18 cellular contexts compared by ENCODE assay signal in genomic region chr4:25981749-25982148, GRCh38.
"Had no signal": no experiment of that assay in that cellular context is flagged by ENCODE, and none has a peak within 500 bp of the region (broad histone marks: within the 10 kb centered on the region; RNA-seq: fewer than 3 reads in every experiment).

No MANE protein-coding gene starts in this region.

- H3K9me3 ChIP-seq: colonic mucosa, esophagus muscularis mucosa, transverse colon, vagina had no signal

- H3K27me3 Mint-ChIP-seq: activated CD4-positive, alpha-beta memory T cell treated with anti-CD3 and anti-CD28 coated beads for 36 hours had no signal

- H3K27ac Mint-ChIP-seq: activated B cell treated with CpG ODN at 0.5 μM for 24 hours; activated CD4-positive, alpha-beta memory T cell treated with anti-CD3 and anti-CD28 coated beads for 36 hours; activated naive CD8-positive, alpha-beta T cell; activated T-helper 1 cell treated with anti-CD3 and anti-CD28 coated beads, Interleukin-12 subunit alpha, Interleukin-12 subunit beta, Interleukin-2, Interleukin-4 antibody, amounts not matched to agents 30 ng/mL and 10 ng/mL and 1 ng/mL, durations not matched to agents 14 hours and 24 hours and 36 hours; mesothelial cell of epicardium; nephron; stimulated activated naive CD8-positive, alpha-beta T cell treated with anti-CD3 and anti-CD28 coated beads, Interleukin-15, Interleukin-2, amounts not matched to agents 100 ng/mL and 50 ng/mL, for 24 hours; T-helper 2 cell treated with Interferon-gamma antibody and Interleukin-4, amounts not matched to agents 5 μg/mL and 100 μg/mL, for 36 hours had no signal

- H3K27me3 ChIP-seq: colonic mucosa, esophagus muscularis mucosa, transverse colon, vagina had no signal

- H3K36me3 Mint-ChIP-seq: activated CD4-positive, alpha-beta memory T cell treated with anti-CD3 and anti-CD28 coated beads for 36 hours; activated naive CD8-positive, alpha-beta T cell; mesothelial cell of epicardium had no signal

- H3K9me3 Mint-ChIP-seq: activated CD4-positive, alpha-beta memory T cell treated with anti-CD3 and anti-CD28 coated beads for 36 hours; activated T-helper 1 cell treated with anti-CD3 and anti-CD28 coated beads, Interleukin-12 subunit alpha, Interleukin-12 subunit beta, Interleukin-2, Interleukin-4 antibody, amounts not matched to agents 30 ng/mL and 10 ng/mL and 1 ng/mL, durations not matched to agents 14 hours and 24 hours and 36 hours; nephron; stimulated activated naive CD8-positive, alpha-beta T cell treated with anti-CD3 and anti-CD28 coated beads, Interleukin-15, Interleukin-2, amounts not matched to agents 100 ng/mL and 50 ng/mL, for 24 hours; T-helper 2 cell treated with Interferon-gamma antibody and Interleukin-4, amounts not matched to agents 5 μg/mL and 100 μg/mL, for 36 hours had no signal

- H3K27ac ChIP-seq: colonic mucosa, esophagus muscularis mucosa, skin epidermis, transverse colon, vagina had no signal

- H3K4me1 ChIP-seq: colonic mucosa, esophagus muscularis mucosa, transverse colon, vagina had no signal

- DNase-seq: activated B cell treated with CpG ODN at 0.5 μM for 24 hours; activated CD4-positive, alpha-beta memory T cell treated with anti-CD3 and anti-CD28 coated beads for 36 hours; activated CD4-positive, alpha-beta T cell treated with anti-CD3 and anti-CD28 coated beads for 4 hours; activated T-cell treated with anti-CD3 and anti-CD28 coated beads for 4 hours; amniotic stem cell; caudate nucleus; colonic mucosa; hippocampal formation; transverse colon had no signal

- H3K4me3 ChIP-seq: colonic mucosa, esophagus muscularis mucosa, skin epidermis, transverse colon, vagina had no signal

- H3K4me3 Mint-ChIP-seq: activated B cell treated with CpG ODN at 0.5 μM for 24 hours; activated CD4-positive, alpha-beta memory T cell treated with anti-CD3 and anti-CD28 coated beads for 36 hours; activated naive CD8-positive, alpha-beta T cell; activated T-helper 1 cell treated with anti-CD3 and anti-CD28 coated beads, Interleukin-12 subunit alpha, Interleukin-12 subunit beta, Interleukin-2, Interleukin-4 antibody, amounts not matched to agents 30 ng/mL and 10 ng/mL and 1 ng/mL, durations not matched to agents 14 hours and 24 hours and 36 hours; mesothelial cell of epicardium; nephron; stimulated activated naive CD8-positive, alpha-beta T cell treated with anti-CD3 and anti-CD28 coated beads, Interleukin-15, Interleukin-2, amounts not matched to agents 100 ng/mL and 50 ng/mL, for 24 hours; T-helper 2 cell treated with Interferon-gamma antibody and Interleukin-4, amounts not matched to agents 5 μg/mL and 100 μg/mL, for 36 hours had no signal

- H3K36me3 ChIP-seq: colonic mucosa, esophagus muscularis mucosa, transverse colon, vagina had no signal
